ENCODE assay signal across 29 cellular contexts in genomic region chr15:31954364-31954763, GRCh38.
"Had no signal": no experiment of that assay in that cellular context is flagged by ENCODE, and none has a peak within 500 bp of the region (broad histone marks: within the 10 kb centered on the region; RNA-seq: fewer than 3 reads in every experiment).

No MANE protein-coding gene starts in this region.

- H3K27ac ChIP-seq: breast epithelium, PC-9, RWPE1, VCaP had no signal

- DNase-seq: activated B cell treated with CpG ODN at 0.5 μM for 24 hours; activated CD4-positive, alpha-beta memory T cell treated with anti-CD3 and anti-CD28 coated beads for 36 hours; activated CD4-positive, alpha-beta T cell treated with anti-CD3 and anti-CD28 coated beads for 4 hours; activated CD4-positive, alpha-beta T cell treated with anti-CD3 and anti-CD28 coated beads, Interleukin-2, amount 50 U/mL, for 1 hour; activated CD4-positive, CD25-positive, alpha-beta regulatory T cell treated with anti-CD3 and anti-CD28 coated beads, Interleukin-2, amount 50 U/mL, for 72 hours; activated CD8-positive, alpha-beta memory T cell treated with anti-CD3 and anti-CD28 coated beads, Interleukin-2, amount 50 U/mL, for 4 hours; activated gamma-delta T cell treated with Interleukin-2 at 50 U/mL for 16 hours; activated naive CD4-positive, alpha-beta T cell treated with anti-CD3 and anti-CD28 coated beads for 36 hours; activated T-cell treated with anti-CD3 and anti-CD28 coated beads for 4 hours; activated T-cell treated with anti-CD3 and anti-CD28 coated beads, Interleukin-2, amount 50 U/mL, for 4 hours; aorta; NCI-H1092 treated with DMSO at 0.1 percent for 48 hours; NCI-H1417 treated with DMSO at 0.1 percent for 48 hours; NCI-H1694; NCI-H2029; NCI-H345; NCI-H524 treated with DMSO at 0.1 percent for 48 hours; NK-92 treated with Interleukin-12 subunit alpha and Interleukin-12 subunit beta, amount 100 ng/mL, for 24 hours; PC-9; SIG-M5; T-cell; T-helper 17 cell had no signal

- H3K4me3 ChIP-seq: breast epithelium, K562, PC-9 had no signal

- ATAC-seq: activated naive CD4-positive, alpha-beta T cell treated with anti-CD3 and anti-CD28 coated beads, Interleukin-2, amount 50 U/mL, for 72 hours; activated T-cell treated with anti-CD3 and anti-CD28 coated beads, Interleukin-2, amount 50 U/mL, for 4 hours; K562; Right ventricle myocardium inferior; SK-N-SH treated with all-trans-retinoic acid at 6 μM for 48 hours; T-cell; T-helper 17 cell had no signal
